30 cellular contexts compared by ENCODE assay signal in genomic region chr14:57769863-57770523, GRCh38.
"Had no signal": no experiment of that assay in that cellular context is flagged by ENCODE, and none has a peak within 500 bp of the region (broad histone marks: within the 10 kb centered on the region; RNA-seq: fewer than 3 reads in every experiment).

No MANE protein-coding gene starts in this region.

- ATAC-seq: activated naive CD8-positive, alpha-beta T cell treated with anti-CD3 and anti-CD28 coated beads, Interleukin-2, amount 50 U/mL, for 24 hours; heart right ventricle; naive thymus-derived CD8-positive, alpha-beta T cell; psoas muscle; stimulated activated naive B cell treated with anti-CD40 and anti-IgM and Interleukin-4, amounts not matched to agents 10 μg/mL and 1 μg/mL and 100 μg/mL, for 72 hours had no signal

- H3K9ac ChIP-seq: neural progenitor cell, parathyroid adenoma had no signal

- H3K4me3 ChIP-seq: breast epithelium, esophagus squamous epithelium, heart right ventricle, neural progenitor cell, psoas muscle, sigmoid colon, smooth muscle cell, stomach, thyroid gland, upper lobe of left lung had no signal

- H3K4me2 ChIP-seq: neural progenitor cell, smooth muscle cell had no signal

- H3K9me3 ChIP-seq: breast epithelium, esophagus squamous epithelium, heart right ventricle, psoas muscle, sigmoid colon, thyroid gland, upper lobe of left lung had no signal

- H3K27me3 ChIP-seq: breast epithelium, esophagus squamous epithelium, neural progenitor cell, sigmoid colon, stomach, thyroid gland, upper lobe of left lung had no signal

- H2AFZ ChIP-seq: neural progenitor cell, parathyroid adenoma had no signal

- H3K79me2 ChIP-seq: parathyroid adenoma had no signal

- H3K36me3 ChIP-seq: breast epithelium, esophagus squamous epithelium, heart right ventricle, neural progenitor cell, sigmoid colon, stomach, thyroid gland, upper lobe of left lung had no signal

- H3K27ac ChIP-seq: breast epithelium, epithelial cell of prostate, esophagus squamous epithelium, heart right ventricle, neural progenitor cell, parathyroid adenoma, psoas muscle, sigmoid colon, stomach, thyroid gland, upper lobe of left lung had no signal

- H3K4me1 ChIP-seq: breast epithelium, esophagus squamous epithelium, heart right ventricle, neural progenitor cell, parathyroid adenoma, psoas muscle, sigmoid colon, stomach, thyroid gland, upper lobe of left lung had no signal

- DNase-seq: activated CD4-positive, alpha-beta memory T cell treated with anti-CD3 and anti-CD28 coated beads for 36 hours; activated CD4-positive, alpha-beta T cell treated with anti-CD3 and anti-CD28 coated beads, Interleukin-2, amount 10 ng/mL, durations not matched to agents 24 days and 14 days; activated CD4-positive, CD25-positive, alpha-beta regulatory T cell treated with anti-CD3 and anti-CD28 coated beads, Interleukin-2, amount 50 U/mL, for 72 hours; activated CD8-positive, alpha-beta memory T cell treated with anti-CD3 and anti-CD28 coated beads, Interleukin-2, amount 50 U/mL, for 4 hours; activated effector memory CD4-positive, alpha-beta T cell treated with anti-CD3 and anti-CD28 coated beads, Interleukin-2, amount 50 U/mL, for 16 hours; activated naive CD4-positive, alpha-beta T cell treated with anti-CD3 and anti-CD28 coated beads, Interleukin-2, amount 10 ng/mL, durations not matched to agents 7 days and 5 days; activated naive CD8-positive, alpha-beta T cell treated with anti-CD3 and anti-CD28 coated beads, Interleukin-2, amount 50 U/mL, for 24 hours; activated T-cell treated with anti-CD3 and anti-CD28 coated beads, Interleukin-2, amount 50 U/mL, for 1 hour; central memory CD4-positive, alpha-beta T cell; effector CD4-positive, alpha-beta T cell; esophagus squamous epithelium; foreskin melanocyte; heart right ventricle; midbrain; naive thymus-derived CD8-positive, alpha-beta T cell; occipital lobe; psoas muscle; sigmoid colon; stimulated activated CD4-positive, alpha-beta T cell treated with anti-CD3 and anti-CD28 coated beads, Interleukin-1b, Interleukin-23, amount 100 ng/mL, for 48 hours; stimulated activated CD4-positive, alpha-beta T cell treated with anti-CD3 and anti-CD28 coated beads, Interleukin-4, amount 100 ng/mL, for 4 hours; stimulated activated CD8-positive, alpha-beta memory T cell treated with anti-CD3 and anti-CD28 coated beads, Interleukin-4, amount 100 ng/mL, for 48 hours; stimulated activated naive B cell treated with anti-CD40 and anti-IgM and Interleukin-4, amounts not matched to agents 10 μg/mL and 1 μg/mL and 100 μg/mL, for 72 hours; stomach; thyroid gland; upper lobe of left lung had no signal
